In genomic region chr5:24073097-24073496, GRCh38 we compare ENCODE assay signal across 23 cellular contexts.
DNase-seq lines count a peak whose midpoint lies in the region; ATAC-seq, FAIRE-seq and TF ChIP-seq lines count a peak whose summit lies in the region.
"Had no signal": no experiment of that assay in that cellular context is flagged by ENCODE, and none has a peak within 500 bp of the region (broad histone marks: within the 10 kb centered on the region; RNA-seq: fewer than 3 reads in every experiment).

No MANE protein-coding gene starts in this region.

- POLR2A ChIA-PET in HepG2 (lab: Yijun Ruan, JAX) = no interaction called here

- peaks cover 2% of the 10 kb centered on the region for H3K27me3 Mint-ChIP-seq in endothelial cell (ENCODE audit: unreplicated experiment)
- H3K27me3 Mint-ChIP-seq: CD4-positive, CD25-positive, alpha-beta regulatory T cell; CD8-positive, alpha-beta memory T cell had no signal

- H3K4me3 ChIP-seq in right lobe of liver (no peak overlapping the region), HepG2 (replicated peaks in 1 of 3; ENCODE audit: insufficient read depth in 1 of 3, low read depth in 2 of 3, low read length in 3 of 3) (no peak overlapping the region), H7 (ENCODE audit: insufficient read depth, low read depth, low read length) (no peak overlapping the region)
- H3K4me3 ChIP-seq: GM12878, GM23338 had no signal

- intact Hi-C loops in right lobe of liver (cut with DNase I) (no loop called here), HepG2 (cut with micrococcal nuclease; ENCODE audit: unreplicated experiment) (no loop called here)

- no peak for TF ChIP-seq EP300 in HepG2 (IDR thresholded peaks at IDR 0.05; ENCODE audit: low read depth in 2 of 2, low read length in 2 of 2)
- no peak for TF ChIP-seq EP300 in HepG2 (CRISPR knock-in tag; IDR thresholded peaks at IDR 0.05; ENCODE audit: borderline replicate concordance)

- H3K27ac Mint-ChIP-seq in endothelial cell (ENCODE audit: unreplicated experiment) = peak overlapping the region; percentile 84
- H3K27ac Mint-ChIP-seq: CD4-positive, CD25-positive, alpha-beta regulatory T cell; CD8-positive, alpha-beta memory T cell; GM23338; H9 had no signal

- in situ Hi-C loops in HepG2 (cut with HindIII; ENCODE audit: extremely low pct_ligation_motif_present, low pct_unique_long_range_greater_than_20kb) = no loop called here

- H3K27ac ChIP-seq in right lobe of liver (no peak overlapping the region), HepG2 (ENCODE audit: extremely low read length, insufficient read depth, low read length) (no peak overlapping the region)

- TF ChIP-seq POLR2A in right lobe of liver (IDR thresholded peaks at IDR 0.05) = no peak
- TF ChIP-seq POLR2A in HepG2 (IDR thresholded peaks at IDR 0.05; ENCODE audit: insufficient read depth in 1 of 2, low read depth in 2 of 2, low read length in 2 of 2) = no peak

- no peak overlapping the region for H3K4me2 ChIP-seq in HepG2 (ENCODE audit: low read depth, low read length)
- H3K4me2 ChIP-seq: GM23338 had no signal

- TF ChIP-seq CTCF in right lobe of liver (IDR thresholded peaks at IDR 0.05) (no peak), HepG2 (CRISPR knock-in tag; IDR thresholded peaks at IDR 0.05) (no peak), endothelial cell (IDR thresholded peaks at IDR 0.05; ENCODE audit: unreplicated experiment) (no peak)

- CTCF ChIA-PET in HepG2 (lab: Yijun Ruan, JAX; ENCODE audit: low intra/inter-chr PET ratio, low total read pairs) = no interaction called here

- peaks cover 12% of the 10 kb centered on the region for H3K4me1 Mint-ChIP-seq in endothelial cell (ENCODE audit: unreplicated experiment)
- H3K4me1 Mint-ChIP-seq: CD4-positive, CD25-positive, alpha-beta regulatory T cell; CD8-positive, alpha-beta memory T cell; GM23338; H9 had no signal

- H2AFZ ChIP-seq in HepG2 (ENCODE audit: low read length) = no peak overlapping the region
- H2AFZ ChIP-seq: GM23338 had no signal

- peak; percentile 16 to 77 (median 48) for ATAC-seq in right lobe of liver
- ATAC-seq in HepG2 = no peak
- ATAC-seq in GM18870 (IDR thresholded peaks at IDR 0.05; ENCODE audit: unreplicated experiment) = no peak
- ATAC-seq: GM12878, GM23338 had no signal

- no peaks in the 10 kb centered on the region for H3K4me1 ChIP-seq in right lobe of liver
- no peaks in the 10 kb centered on the region for H3K4me1 ChIP-seq in HepG2 (ENCODE audit: insufficient read depth, low read length)
- H3K4me1 ChIP-seq: BE2C had no signal

- DNase-seq in right lobe of liver (no peak), HepG2 (ENCODE audit: low spot score) (no peak), NCI-H69 (lab: John Stamatoyannopoulos, UW) (peak; percentile 41), endothelial cell (ENCODE audit: low spot score) (peak; percentile 12), RKO (ENCODE audit: low spot score) (no peak), H7 (no peak)
- DNase-seq: ACHN; BE2C; C1 segment of cervical spinal cord; CD4-positive, CD25-positive, alpha-beta regulatory T cell; CD8-positive, alpha-beta memory T cell; COR-L47; DMS 273 treated with DMSO at 0.1 percent for 48 hours; DMS53; DND-41; EL; H9 had no signal

- FAIRE-seq in HepG2 (lab: Jason Lieb, UNC) = no peak
- FAIRE-seq: A204.1, GM12878, GM19239, HTR-8/SVneo had no signal

- BruUV-seq in HepG2 (replicated peaks; lab: Mats Ljungman, UMichigan) = no TSS peak

- H3K9me3 Mint-ChIP-seq in endothelial cell (ENCODE audit: unreplicated experiment) = no peaks in the 10 kb centered on the region

- H3K9me3 ChIP-seq in right lobe of liver (no peaks in the 10 kb centered on the region), HepG2 (ENCODE audit: low read length) (peaks cover 34% of the 10 kb centered on the region)
- H3K9me3 ChIP-seq: BE2C had no signal

- no peak overlapping the region for H3K9ac ChIP-seq in HepG2 (ENCODE audit: insufficient read depth, low read depth, low read length)

- no peak overlapping the region for H3K4me3 Mint-ChIP-seq in endothelial cell (ENCODE audit: unreplicated experiment)
- H3K4me3 Mint-ChIP-seq: CD4-positive, CD25-positive, alpha-beta regulatory T cell; CD8-positive, alpha-beta memory T cell; GM23338; H9 had no signal

- 53% methylated on average over 4 of the region's 4 CpGs for WGBS in right lobe of liver (ENCODE audit: insufficient coverage, low coverage, low lambda C conversion rate, missing lambda C conversion rate)
- 5% methylated on average over 4 of the region's 4 CpGs for WGBS in HepG2 (ENCODE audit: low lambda C conversion rate)

- no peaks in the 10 kb centered on the region for H3K36me3 ChIP-seq in right lobe of liver
- H3K36me3 ChIP-seq in HepG2 (replicated peaks in 1 of 2; ENCODE audit: control insufficient read depth in 1 of 2, insufficient read depth in 2 of 2, low read length in 2 of 2) = no peaks in the 10 kb centered on the region
- no peaks in the 10 kb centered on the region for H3K36me3 ChIP-seq in H7 (replicated peaks; ENCODE audit: control insufficient read depth, insufficient read depth, low read length)
- H3K36me3 ChIP-seq: BE2C had no signal

- no peak for TF ChIP-seq RAD21 in HepG2 (CRISPR knock-in tag; IDR thresholded peaks at IDR 0.05)

- no peaks in the 10 kb centered on the region for H3K27me3 ChIP-seq in right lobe of liver
- H3K27me3 ChIP-seq in HepG2 (ENCODE audit: control insufficient read depth in 1 of 2, insufficient read depth in 2 of 2, low read length in 2 of 2) = no peaks in the 10 kb centered on the region
- H3K27me3 ChIP-seq in H7 (ENCODE audit: control insufficient read depth, insufficient read depth, low read length) = no peaks in the 10 kb centered on the region
- H3K27me3 ChIP-seq: BE2C had no signal

- peaks cover 5% of the 10 kb centered on the region for H3K36me3 Mint-ChIP-seq in endothelial cell (ENCODE audit: low read depth, unreplicated experiment)
- H3K36me3 Mint-ChIP-seq: CD4-positive, CD25-positive, alpha-beta regulatory T cell; CD8-positive, alpha-beta memory T cell had no signal

- H3K79me2 ChIP-seq in HepG2 (ENCODE audit: insufficient read depth, low read length) = no peaks in the 10 kb centered on the region

- no peaks in the 10 kb centered on the region for H4K20me1 ChIP-seq in HepG2 (ENCODE audit: insufficient read depth, low read length)

TF ChIP-seq in HepG2, 621 proteins besides CTCF, POLR2A, EP300 and RAD21:
- TF ChIP-seq ZSCAN22 (CRISPR knock-in tag; IDR thresholded peaks at IDR 0.05) (no peak), HOXA3 (CRISPR knock-in tag; IDR thresholded peaks at IDR 0.05) (no peak), SRSF4 (IDR thresholded peaks at IDR 0.05; ENCODE audit: low read depth, low read length, poor library complexity, severe bottlenecking) (no peak), UBTF (CRISPR knock-in tag; IDR thresholded peaks at IDR 0.05) (no peak), ZNF547 (CRISPR knock-in tag; IDR thresholded peaks at IDR 0.05) (no peak), AKAP8 (CRISPR knock-in tag; IDR thresholded peaks at IDR 0.05) (no peak), ZNF616 (CRISPR knock-in tag; IDR thresholded peaks at IDR 0.05; ENCODE audit: low read depth) (no peak), ZNF737 (CRISPR knock-in tag; IDR thresholded peaks at IDR 0.05; ENCODE audit: borderline replicate concordance) (no peak), GATAD1 (CRISPR knock-in tag; IDR thresholded peaks at IDR 0.05) (no peak), ZBTB1 (CRISPR knock-in tag; IDR thresholded peaks at IDR 0.05; ENCODE audit: borderline replicate concordance) (no peak), ZSCAN25 (CRISPR knock-in tag; IDR thresholded peaks at IDR 0.05) (no peak), BRD4 (CRISPR knock-in tag; IDR thresholded peaks at IDR 0.05) (no peak), JUND (CRISPR knock-in tag; IDR thresholded peaks at IDR 0.05) (no peak), NFKB2 (CRISPR knock-in tag; IDR thresholded peaks at IDR 0.05; ENCODE audit: borderline replicate concordance) (no peak)

Comparison
In these comparisons a context has a peak if more than half of its experiments do, and no peak if none do; other contexts are left out.
1. ATAC-seq: peak in right lobe of liver (4 of 4); none in HepG2 (single experiment) and GM18870 (single experiment).
2. DNase-seq: peak in NCI-H69 (single experiment) and endothelial cell (single experiment); none in right lobe of liver (0 of 3), HepG2 (single experiment), RKO (single experiment) and H7 (single experiment).